In the genomic region with DNA sequence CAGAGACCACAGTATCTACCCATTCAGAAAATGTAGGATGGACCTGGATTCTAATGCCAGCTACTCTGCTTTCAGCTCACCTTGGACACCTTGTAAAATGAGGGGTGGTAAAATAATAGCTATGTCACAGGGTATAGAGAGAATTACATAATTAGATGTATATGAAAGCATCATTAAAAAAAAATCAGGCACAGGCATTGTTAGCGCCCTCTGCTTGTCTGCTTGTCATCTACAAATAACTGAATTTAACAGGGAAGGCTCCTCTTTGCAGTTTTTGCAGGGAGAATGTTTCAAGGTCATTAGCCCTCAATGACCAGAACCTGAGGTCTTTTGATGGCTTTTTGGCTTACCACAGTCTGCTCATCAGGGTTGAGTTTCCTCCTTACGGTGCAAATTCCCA, we compare ENCODE assay signal across 19 cellular contexts. TPM values are rescaled to one million over a fixed set of nuclear protein-coding genes. Genes with fewer than 3 reads are reported as not detected.
DNase-seq lines count a peak whose midpoint lies in the region; ATAC-seq and TF ChIP-seq lines count a peak whose summit lies in the region.
"Had no signal": no experiment of that assay in that cellular context is flagged by ENCODE, and none has a peak within 500 bp of the region (broad histone marks: within the 10 kb centered on the region; RNA-seq: fewer than 3 reads in every experiment).

No MANE protein-coding gene starts in this region.

- H2BK120ac ChIP-seq in IMR-90 (ENCODE audit: low read depth, low read length): no peak overlapping the region

- H3K9ac ChIP-seq in IMR-90 (ENCODE audit: low read depth, low read length): no peak overlapping the region

- no peak overlapping the region for H3K4me2 ChIP-seq in IMR-90 (ENCODE audit: low read depth, low read length)

- CTCF ChIA-PET in IMR-90 (lab: Yijun Ruan, JAX): interaction anchor here (0.8 kb wide), 1 partner anchor 124 kb away, joined by 3 read pairs; no protein-coding TSS in a partner anchor

- H3K27me3 ChIP-seq in IMR-90 (ENCODE audit: control insufficient read depth, insufficient read depth, low read length) (no peaks in the 10 kb centered on the region), foreskin keratinocyte (no peaks in the 10 kb centered on the region)
- H3K27me3 ChIP-seq: upper lobe of right lung had no signal

- H2BK20ac ChIP-seq in IMR-90 (ENCODE audit: low read depth, low read length): no peak overlapping the region

- intact Hi-C loops in IMR-90 (cut with micrococcal nuclease): no loop called here

- no peak overlapping the region for H3K14ac ChIP-seq in IMR-90 (replicated peaks; ENCODE audit: low read depth, low read length)

- POLR2A ChIA-PET in IMR-90 (lab: Charles Lee; ENCODE audit: unreplicated experiment): no interaction called here

- H3K9me3 ChIP-seq in IMR-90 (ENCODE audit: control insufficient read depth, insufficient read depth, low read length) (no peaks in the 10 kb centered on the region), T-helper 17 cell (ENCODE audit: control insufficient read depth, low read length, poor library complexity, severe bottlenecking) (no peaks in the 10 kb centered on the region)
- H3K9me3 ChIP-seq: upper lobe of right lung had no signal

- H4K5ac ChIP-seq in IMR-90 (ENCODE audit: low read depth, low read length): peak overlapping the region; percentile 21; the same call in 1 of the 2 replicates

- no peak overlapping the region for H3K4ac ChIP-seq in IMR-90 (ENCODE audit: low read depth, low read length)

- H2AK5ac ChIP-seq in IMR-90 (ENCODE audit: low read depth, low read length): peak overlapping the region; percentile 67; the same call in 1 of the 2 replicates

- no peak overlapping the region for H3K4me3 ChIP-seq in IMR-90 (ENCODE audit: insufficient read depth, low read depth, low read length)
- no peak overlapping the region for H3K4me3 ChIP-seq in foreskin fibroblast (ENCODE audit: low read depth in 1 of 2, low read length in 2 of 2)
- H3K4me3 ChIP-seq in coronary artery: no peak overlapping the region
- H3K4me3 ChIP-seq: upper lobe of right lung had no signal

- 100% methylated on average over 1 of the region's 2 CpGs; no CpG with 5 or more reads in 1 of the 2 experiments for WGBS in IMR-90 (ENCODE audit: extremely low coverage in 2 of 2, insufficient read length in 1 of 2), 2 experiments

- in situ Hi-C loops in IMR-90 (cut with MboI; ENCODE audit: low sequenced_read_pairs): no loop called here

- peak; percentile 51 for TF ChIP-seq CTCF in C4-2B (conservative IDR thresholded peaks at IDR 0.05)
- 0 out of 2 replicates have a peak, but pooled peaks have one; percentile 7 for TF ChIP-seq CTCF in IMR-90 (conservative IDR thresholded peaks at IDR 0.05; ENCODE audit: low read depth, low read length)
- peak; percentile 36 for TF ChIP-seq CTCF in foreskin keratinocyte (conservative IDR thresholded peaks at IDR 0.05)
- TF ChIP-seq CTCF in foreskin fibroblast (IDR thresholded peaks at IDR 0.05; ENCODE audit: low read depth, low read length): no peak
- TF ChIP-seq CTCF in coronary artery (IDR thresholded peaks at IDR 0.05): no peak

- H3K23ac ChIP-seq in IMR-90 (ENCODE audit: low read depth, low read length): no peak overlapping the region

- no peak for TF ChIP-seq RAD21 in IMR-90 (IDR thresholded peaks at IDR 0.05; ENCODE audit: low read length)

- H3K56ac ChIP-seq in IMR-90 (ENCODE audit: extremely low read depth, insufficient read depth, low read length): no peak overlapping the region

- H4K20me1 ChIP-seq in IMR-90 (ENCODE audit: insufficient read depth, low read length): no peaks in the 10 kb centered on the region

- no peak overlapping the region for H2AK9ac ChIP-seq in IMR-90 (replicated peaks; ENCODE audit: low read depth, low read length, poor library complexity)

- dilution Hi-C loops in IMR-90 (cut with HindIII; ENCODE audit: low sequenced_read_pairs, unreplicated experiment): no loop called here

- no peak overlapping the region for H4K8ac ChIP-seq in IMR-90 (ENCODE audit: low read depth in 2 of 2, low read length in 2 of 2)

- no peak overlapping the region for H3K27ac ChIP-seq in C4-2B
- H3K27ac ChIP-seq in IMR-90 (ENCODE audit: insufficient read depth, low read length): no peak overlapping the region
- H3K27ac ChIP-seq in foreskin keratinocyte: no peak overlapping the region
- no peak overlapping the region for H3K27ac ChIP-seq in coronary artery
- H3K27ac ChIP-seq: upper lobe of right lung had no signal

- no peak for DNase-seq in IMR-90
- DNase-seq in T-helper 17 cell: no peak
- no peak for DNase-seq in foreskin keratinocyte
- DNase-seq in foreskin fibroblast: no peak
- no peak for DNase-seq in stimulated activated CD4-positive, alpha-beta T cell treated with anti-CD3 and anti-CD28 coated beads, Interleukin-1b, Interleukin-23, amount 100 ng/mL, for 48 hours
- DNase-seq in coronary artery (ENCODE audit: low spot score): no peak
- DNase-seq: activated CD4-positive, alpha-beta T cell treated with anti-CD3 and anti-CD28 coated beads for 4 hours; activated naive CD8-positive, alpha-beta T cell treated with anti-CD3 and anti-CD28 coated beads, Interleukin-2, amount 10 ng/mL, durations not matched to agents 7 days and 5 days; activated T-cell treated with anti-CD3 and anti-CD28 coated beads, Interleukin-2, amount 50 U/mL, for 1 hour; caudate nucleus; NCI-H187 treated with DMSO at 0.1 percent for 48 hours; NCI-H524; RPMI8226; stimulated activated naive CD4-positive, alpha-beta T cell treated with Interleukin-2 at 50 U/mL for 16 hours; upper lobe of right lung had no signal

- H2BK15ac ChIP-seq in IMR-90 (ENCODE audit: low read depth, low read length): 0 out of 3 replicates have a peak overlapping the region, but pooled peaks have one; percentile 4

- no peak overlapping the region for H3K4me3 Mint-ChIP-seq in T-helper 17 cell
- H3K4me3 Mint-ChIP-seq: activated naive CD8-positive, alpha-beta T cell treated with anti-CD3 and anti-CD28 coated beads, Interleukin-2, amount 10 ng/mL, durations not matched to agents 7 days and 5 days; mesothelial cell of epicardium; T-helper 2 cell treated with Interferon-gamma antibody and Interleukin-4, amounts not matched to agents 5 μg/mL and 100 μg/mL, for 36 hours had no signal

- no peak for TF ChIP-seq POLR2A in IMR-90 (IDR thresholded peaks at IDR 0.05; ENCODE audit: low read depth, low read length)

- H3K4me1 ChIP-seq in IMR-90 (ENCODE audit: control insufficient read depth, insufficient read depth, low read length) (peaks cover 8% of the 10 kb centered on the region), foreskin keratinocyte (no peaks in the 10 kb centered on the region)
- H3K4me1 ChIP-seq: upper lobe of right lung had no signal

- peaks cover 0 to 10% of the 10 kb centered on the region in 2 experiments; a peak in 2 of 4 replicates for H3K79me1 ChIP-seq in IMR-90 (ENCODE audit: low read depth in 1 of 2, low read length in 2 of 2)

- H4K91ac ChIP-seq in IMR-90 (ENCODE audit: insufficient read depth, low read depth, low read length): no peak overlapping the region

- no TSS peak for BruUV-seq in IMR-90 (replicated peaks; lab: Mats Ljungman, UMichigan)

- peaks cover 4% of the 10 kb centered on the region for H3K4me1 Mint-ChIP-seq in T-helper 17 cell
- H3K4me1 Mint-ChIP-seq: activated naive CD8-positive, alpha-beta T cell treated with anti-CD3 and anti-CD28 coated beads, Interleukin-2, amount 10 ng/mL, durations not matched to agents 7 days and 5 days had no signal

- ATAC-seq in IMR-90 (ENCODE audit: low read depth): no peak
- no peak for ATAC-seq in T-helper 17 cell
- no peak for ATAC-seq in foreskin keratinocyte
- ATAC-seq in GM18502 (IDR thresholded peaks at IDR 0.05; ENCODE audit: poor library complexity, unreplicated experiment): no peak
- ATAC-seq: upper lobe of right lung had no signal

- H3K36me3 ChIP-seq in IMR-90 (ENCODE audit: control insufficient read depth, insufficient read depth, low read length): peaks cover 24% of the 10 kb centered on the region

- H2BK5ac ChIP-seq in IMR-90 (ENCODE audit: low read depth, low read length, poor library complexity, severe bottlenecking): no peak overlapping the region

- peaks cover 3% of the 10 kb centered on the region for H3K36me3 Mint-ChIP-seq in T-helper 17 cell (ENCODE audit: low read depth)

- no peaks in the 10 kb centered on the region for H3K27me3 Mint-ChIP-seq in T-helper 17 cell
- H3K27me3 Mint-ChIP-seq: activated naive CD8-positive, alpha-beta T cell treated with anti-CD3 and anti-CD28 coated beads, Interleukin-2, amount 10 ng/mL, durations not matched to agents 7 days and 5 days had no signal

- no peak overlapping the region for H2AFZ ChIP-seq in IMR-90 (replicated peaks; ENCODE audit: low read length, poor library complexity)

- H3K9me1 ChIP-seq in IMR-90 (ENCODE audit: insufficient read depth, low read length): peaks cover 8% of the 10 kb centered on the region

- peak overlapping the region; percentile 8 for H3K27ac Mint-ChIP-seq in T-helper 17 cell
- H3K27ac Mint-ChIP-seq: activated naive CD8-positive, alpha-beta T cell treated with anti-CD3 and anti-CD28 coated beads, Interleukin-2, amount 10 ng/mL, durations not matched to agents 7 days and 5 days; T-helper 2 cell treated with Interferon-gamma antibody and Interleukin-4, amounts not matched to agents 5 μg/mL and 100 μg/mL, for 36 hours had no signal

- no peak overlapping the region for H3K18ac ChIP-seq in IMR-90 (ENCODE audit: low read depth, low read length)

TF ChIP-seq in IMR-90, 13 proteins besides CTCF, POLR2A, EP300 and RAD21 (continues in another document):
- TF ChIP-seq MAFK (IDR thresholded peaks at IDR 0.05; ENCODE audit: low read depth, low read length): no peak
- TF ChIP-seq MAZ (IDR thresholded peaks at IDR 0.05; ENCODE audit: borderline replicate concordance, low read depth, low read length): no peak
- TF ChIP-seq BHLHE40 (IDR thresholded peaks at IDR 0.05; ENCODE audit: low read depth, low read length): no peak
- TF ChIP-seq CEBPB (IDR thresholded peaks at IDR 0.05; ENCODE audit: low read depth, low read length): no peak
- TF ChIP-seq, protein P1, sequence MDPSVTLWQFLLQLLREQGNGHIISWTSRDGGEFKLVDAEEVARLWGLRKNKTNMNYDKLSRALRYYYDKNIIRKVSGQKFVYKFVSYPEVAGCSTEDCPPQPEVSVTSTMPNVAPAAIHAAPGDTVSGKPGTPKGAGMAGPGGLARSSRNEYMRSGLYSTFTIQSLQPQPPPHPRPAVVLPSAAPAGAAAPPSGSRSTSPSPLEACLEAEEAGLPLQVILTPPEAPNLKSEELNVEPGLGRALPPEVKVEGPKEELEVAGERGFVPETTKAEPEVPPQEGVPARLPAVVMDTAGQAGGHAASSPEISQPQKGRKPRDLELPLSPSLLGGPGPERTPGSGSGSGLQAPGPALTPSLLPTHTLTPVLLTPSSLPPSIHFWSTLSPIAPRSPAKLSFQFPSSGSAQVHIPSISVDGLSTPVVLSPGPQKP (IDR thresholded peaks at IDR 0.05; ENCODE audit: borderline replicate concordance, low read depth, low read length): no peak
- no peak for TF ChIP-seq FOS (IDR thresholded peaks at IDR 0.05; ENCODE audit: low read depth, low read length)

RNA-seq across cellular contexts. Expression of gene GPR21, which starts 58.0 kb away (rescaled TPM):
- 0.28 and 0.90 TPM in 2 replicates for total RNA-seq in IMR-90 (2012; rRNA removed)
- polyA plus RNA-seq in IMR-90 (2012; rRNA removed): not detected in 2 replicates
- polyA plus RNA-seq in IMR-90 (2012; cell fraction: cytosol; rRNA removed): 0.11 TPM in 1 of 2 replicates, not detected in the other
- polyA plus RNA-seq in IMR-90 (2012; cell fraction: nucleus; rRNA removed; ENCODE audit: low replicate concordance): 0.22 and 0.58 TPM in 2 replicates
- 1 to 10 TPM in 1 of 2 donors, not detected in 1; 1.6 TPM for total RNA-seq in T-helper 17 cell
- total RNA-seq in foreskin keratinocyte: 0.25 TPM in 1 of 2 replicates, not detected in the other
- polyA plus RNA-seq in foreskin keratinocyte: not detected in 2 replicates

Comparison
In these comparisons a context has a peak if more than half of its experiments do, and no peak if none do; other contexts are left out.
1. CTCF ChIP-seq: peak in C4-2B (single experiment), IMR-90 (single experiment) and foreskin keratinocyte (single experiment); none in foreskin fibroblast (single experiment) and coronary artery (single experiment).